ENCODE assay signal across 23 cellular contexts in genomic region chr2:205571300-205571858, GRCh38.
"Had no signal": no experiment of that assay in that cellular context is flagged by ENCODE, and none has a peak within 500 bp of the region (broad histone marks: within the 10 kb centered on the region; RNA-seq: fewer than 3 reads in every experiment).

No MANE protein-coding gene starts in this region.

- H3K27me3 Mint-ChIP-seq: stimulated activated naive CD8-positive, alpha-beta T cell treated with anti-CD3 and anti-CD28 coated beads, Interleukin-15, Interleukin-2, amounts not matched to agents 100 ng/mL and 50 ng/mL, for 24 hours had no signal

- H3K27ac Mint-ChIP-seq: activated CD4-positive, alpha-beta T cell treated with anti-CD3 and anti-CD28 coated beads, Interleukin-2, amount 10 ng/mL, durations not matched to agents 7 days and 5 days; natural killer cell treated with Interleukin-12 subunit alpha and Interleukin-12 subunit beta and Interleukin-15 and Interleukin-18, amount 100 ng/mL, for 72 hours; stimulated activated naive CD8-positive, alpha-beta T cell treated with anti-CD3 and anti-CD28 coated beads, Interleukin-15, Interleukin-2, amounts not matched to agents 100 ng/mL and 50 ng/mL, for 24 hours had no signal

- FAIRE-seq: colon had no signal

- H3K36me3 ChIP-seq: brain microvascular endothelial cell, lower lobe of right lung had no signal

- H3K27me3 ChIP-seq: brain microvascular endothelial cell, dorsolateral prefrontal cortex, tibial nerve had no signal

- H3K4me1 ChIP-seq: lower lobe of right lung, tibial nerve had no signal

- DNase-seq: activated CD4-positive, alpha-beta T cell treated with anti-CD3 and anti-CD28 coated beads, Interleukin-2, amount 10 ng/mL, durations not matched to agents 7 days and 5 days; activated CD8-positive, alpha-beta memory T cell treated with anti-CD3 and anti-CD28 coated beads, Interleukin-2, amount 50 U/mL, for 48 hours; activated effector memory CD4-positive, alpha-beta T cell treated with Interleukin-2 at 50 U/mL for 16 hours; activated naive CD4-positive, alpha-beta T cell treated with anti-CD3 and anti-CD28 coated beads, Interleukin-2, amount 50 U/mL, for 16 hours; activated T-cell treated with anti-CD3 and anti-CD28 coated beads, Interleukin-2, amount 50 U/mL, for 48 hours; aorta; brain microvascular endothelial cell; central memory CD4-positive, alpha-beta T cell; dorsolateral prefrontal cortex; foreskin melanocyte; glutamatergic neuron; hypothalamus; islet precursor cell; left colon; lower lobe of right lung; occipital lobe; stimulated activated CD4-positive, alpha-beta T cell treated with anti-CD3 and anti-CD28 coated beads, Interleukin-2, amount 100 ng/mL, for 24 hours had no signal

- ATAC-seq: activated CD4-positive, CD25-positive, alpha-beta regulatory T cell treated with anti-CD3 and anti-CD28 coated beads, Interleukin-2, amount 50 U/mL, for 24 hours; left colon; lower lobe of right lung; natural killer cell treated with Interleukin-12 subunit alpha and Interleukin-12 subunit beta and Interleukin-15 and Interleukin-18, amount 100 ng/mL, for 72 hours had no signal

- H3K36me3 Mint-ChIP-seq: natural killer cell treated with Interleukin-12 subunit alpha and Interleukin-12 subunit beta and Interleukin-15 and Interleukin-18, amount 100 ng/mL, for 72 hours had no signal

- H3K27ac ChIP-seq: brain microvascular endothelial cell, dorsolateral prefrontal cortex, epithelial cell of prostate, lower lobe of right lung, tibial nerve had no signal

- H3K4me3 ChIP-seq: dorsolateral prefrontal cortex, lower lobe of right lung, tibial nerve had no signal

- H3K4me3 Mint-ChIP-seq: activated CD4-positive, alpha-beta T cell treated with anti-CD3 and anti-CD28 coated beads, Interleukin-2, amount 10 ng/mL, durations not matched to agents 7 days and 5 days; natural killer cell treated with Interleukin-12 subunit alpha and Interleukin-12 subunit beta and Interleukin-15 and Interleukin-18, amount 100 ng/mL, for 72 hours; stimulated activated naive CD8-positive, alpha-beta T cell treated with anti-CD3 and anti-CD28 coated beads, Interleukin-15, Interleukin-2, amounts not matched to agents 100 ng/mL and 50 ng/mL, for 24 hours had no signal

- H3K4me1 Mint-ChIP-seq: activated CD4-positive, alpha-beta T cell treated with anti-CD3 and anti-CD28 coated beads, Interleukin-2, amount 10 ng/mL, durations not matched to agents 7 days and 5 days had no signal
